9 cellular contexts compared by ENCODE assay signal in the genomic region with DNA sequence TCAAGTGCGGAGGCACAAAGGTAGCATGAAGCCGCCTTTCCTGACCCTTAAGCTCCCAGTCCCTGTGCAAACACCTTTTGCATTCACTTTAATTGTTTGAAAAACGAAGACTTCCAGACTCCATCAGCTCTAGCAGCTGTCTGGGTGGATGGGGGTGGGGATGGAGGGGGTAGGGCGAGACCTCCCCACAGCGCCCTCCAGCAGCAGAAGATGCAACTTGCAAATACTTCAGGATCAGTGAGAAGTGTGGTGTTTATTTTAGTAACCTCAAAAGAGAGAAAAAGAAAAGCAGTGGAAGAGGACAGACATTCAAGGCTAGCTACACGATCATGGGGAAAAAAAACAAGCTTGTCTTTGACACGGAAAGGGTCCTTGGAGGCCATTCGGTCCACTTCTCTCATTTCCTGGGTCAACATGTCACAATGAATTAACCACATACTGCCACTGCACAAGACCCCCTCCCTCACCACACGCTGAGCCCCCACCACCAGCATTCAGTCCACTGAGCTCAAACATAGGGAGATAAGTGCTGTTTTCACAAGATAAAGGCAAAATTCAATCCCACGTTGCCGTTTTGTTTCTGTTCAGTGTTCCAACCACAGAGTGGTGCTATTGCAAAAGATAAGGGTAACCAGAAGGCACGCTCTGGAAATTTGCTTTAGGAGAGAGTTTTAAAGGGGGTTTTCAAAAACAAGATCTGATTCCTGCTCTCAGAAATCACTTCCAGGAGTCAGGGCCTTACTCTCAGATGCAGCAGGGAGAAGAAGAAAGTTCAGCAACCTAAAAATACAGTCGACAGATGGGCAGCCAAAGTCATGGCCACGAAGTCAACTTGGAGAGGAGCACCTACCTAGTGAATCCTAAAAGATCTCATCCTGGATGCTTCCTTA. TPM values are rescaled to one million over a fixed set of nuclear protein-coding genes. Genes with fewer than 3 reads are reported as not detected.
DNase-seq lines count a peak whose midpoint lies in the region; ATAC-seq, FAIRE-seq and TF ChIP-seq lines count a peak whose summit lies in the region.
"Had no signal": no experiment of that assay in that cellular context is flagged by ENCODE, and none has a peak within 500 bp of the region (broad histone marks: within the 10 kb centered on the region; RNA-seq: fewer than 3 reads in every experiment).

No MANE protein-coding gene starts in this region.

- ATAC-seq in T-cell (replicated peaks in 1 of 4): no peak

- intact Hi-C loops in activated CD4-positive, alpha-beta memory T cell treated with anti-CD3 and anti-CD28 coated beads for 36 hours (cut with micrococcal nuclease): no loop called here

- peaks cover 43% of the 10 kb centered on the region for H3K4me1 Mint-ChIP-seq in mesothelial cell of epicardium
- H3K4me1 Mint-ChIP-seq in activated CD4-positive, alpha-beta memory T cell treated with anti-CD3 and anti-CD28 coated beads for 36 hours (ENCODE audit: low read depth): peaks cover 14% of the 10 kb centered on the region
- peaks cover 12 to 14% (median 14%) of the 10 kb centered on the region in 3 donors for H3K4me1 Mint-ChIP-seq in T-cell

- CTCF ChIA-PET in activated CD4-positive, alpha-beta memory T cell treated with anti-CD3 and anti-CD28 coated beads for 36 hours (lab: Charles Lee): no interaction called here
- CTCF ChIA-PET in T-cell (lab: Charles Lee): interaction anchor here in 1 of 2 donors (0.7 kb wide), 1 partner anchor 37 kb away, joined by 4 read pairs; no protein-coding TSS in a partner anchor

- FAIRE-seq in D721Med (lab: Jason Lieb, UNC): no peak

- H3K27ac Mint-ChIP-seq in mesothelial cell of epicardium (no peak overlapping the region), T-cell (no peak overlapping the region)
- H3K27ac Mint-ChIP-seq in activated CD4-positive, alpha-beta memory T cell treated with anti-CD3 and anti-CD28 coated beads for 36 hours: no peak overlapping the region

- peak; percentile 76 for TF ChIP-seq CTCF in D721Med (IDR thresholded peaks at IDR 0.05; ENCODE audit: insufficient read depth, missing control alignments)
- TF ChIP-seq CTCF in mesothelial cell of epicardium (IDR thresholded peaks at IDR 0.05; ENCODE audit: unreplicated experiment): peak; percentile 46

- POLR2A ChIA-PET in activated CD4-positive, alpha-beta memory T cell treated with anti-CD3 and anti-CD28 coated beads for 36 hours (lab: Charles Lee): no interaction called here
- POLR2A ChIA-PET in T-cell (lab: Charles Lee): no interaction called here

- H3K9me3 Mint-ChIP-seq in mesothelial cell of epicardium: no peaks in the 10 kb centered on the region
- H3K9me3 Mint-ChIP-seq in activated CD4-positive, alpha-beta memory T cell treated with anti-CD3 and anti-CD28 coated beads for 36 hours: no peaks in the 10 kb centered on the region
- no peaks in the 10 kb centered on the region for H3K9me3 Mint-ChIP-seq in T-cell
- H3K9me3 Mint-ChIP-seq: central memory CD8-positive, alpha-beta T cell had no signal

- DNase-seq in D721Med (ENCODE audit: insufficient read length, low spot score) (no peak), NAMALWA (ENCODE audit: low spot score) (peak; percentile 78), cerebellar cortex (ENCODE audit: low spot score) (peak; percentile 65), mesothelial cell of epicardium (ENCODE audit: low spot score in 2 of 2, unreplicated experiment in 2 of 2) (no peak), T-cell (no peak), T-helper 9 cell (no peak)
- no peak for DNase-seq in activated CD4-positive, alpha-beta memory T cell treated with anti-CD3 and anti-CD28 coated beads for 36 hours
- DNase-seq in activated CD4-positive, alpha-beta T cell treated with anti-CD3 and anti-CD28 coated beads for 48 hours: no peak

- H3K4me3 Mint-ChIP-seq in mesothelial cell of epicardium (peak overlapping the region; percentile 44), T-cell (no peak overlapping the region)
- no peak overlapping the region for H3K4me3 Mint-ChIP-seq in activated CD4-positive, alpha-beta memory T cell treated with anti-CD3 and anti-CD28 coated beads for 36 hours
- H3K4me3 Mint-ChIP-seq: central memory CD8-positive, alpha-beta T cell had no signal

- no peaks in the 10 kb centered on the region for H3K36me3 Mint-ChIP-seq in mesothelial cell of epicardium
- no peaks in the 10 kb centered on the region for H3K36me3 Mint-ChIP-seq in activated CD4-positive, alpha-beta memory T cell treated with anti-CD3 and anti-CD28 coated beads for 36 hours
- H3K36me3 Mint-ChIP-seq in T-cell: no peaks in the 10 kb centered on the region

- H3K27me3 Mint-ChIP-seq in mesothelial cell of epicardium (ENCODE audit: low read depth): peaks cover 80% of the 10 kb centered on the region
- peaks cover 37% of the 10 kb centered on the region for H3K27me3 Mint-ChIP-seq in activated CD4-positive, alpha-beta memory T cell treated with anti-CD3 and anti-CD28 coated beads for 36 hours
- peaks cover 39 to 56% of the 10 kb centered on the region in 2 donors for H3K27me3 Mint-ChIP-seq in T-cell

RNA-seq across cellular contexts. Expression of a gene that starts 3.3 kb away (rescaled TPM):
- total RNA-seq in mesothelial cell of epicardium (6.7 to 9.4 TPM (median 8.6 TPM) in 3 replicates), T-cell (not detected)
- not detected for total RNA-seq in activated CD4-positive, alpha-beta memory T cell treated with anti-CD3 and anti-CD28 coated beads for 36 hours

Comparison
In these comparisons a context has a peak if more than half of its experiments do, and no peak if none do; other contexts are left out.
1. DNase-seq: peak in NAMALWA (single experiment) and cerebellar cortex (single experiment); none in D721Med (single experiment), mesothelial cell of epicardium (0 of 2), activated CD4-positive, alpha-beta memory T cell treated with anti-CD3 and anti-CD28 coated beads for 36 hours (single experiment), activated CD4-positive, alpha-beta T cell treated with anti-CD3 and anti-CD28 coated beads for 48 hours (single experiment), T-cell (0 of 34) and T-helper 9 cell (single experiment).